Comparison of ENCODE assay signal across 17 cellular contexts in the genomic region with DNA sequence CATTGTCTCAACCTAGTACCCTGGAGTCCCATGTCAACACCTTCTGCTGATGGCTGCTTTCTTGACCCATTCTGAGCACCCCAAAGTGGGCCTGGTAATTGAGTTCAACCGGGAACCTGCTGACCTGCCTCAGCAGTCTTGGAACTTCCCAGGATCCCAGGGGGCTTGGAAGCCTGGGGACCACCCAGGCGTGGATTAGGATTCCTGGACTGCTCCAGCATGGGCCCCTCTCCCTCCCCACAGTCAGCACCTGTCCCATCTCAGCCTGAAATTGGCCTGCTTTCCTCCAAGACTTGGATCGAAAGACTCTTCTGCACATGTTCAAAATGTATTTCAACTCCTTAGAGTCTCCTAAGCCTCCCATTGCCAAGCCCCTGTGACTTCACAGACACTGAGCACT.
"Had no signal": no experiment of that assay in that cellular context is flagged by ENCODE, and none has a peak within 500 bp of the region (broad histone marks: within the 10 kb centered on the region; RNA-seq: fewer than 3 reads in every experiment).

No MANE protein-coding gene starts in this region.

- H3K27ac Mint-ChIP-seq: stimulated activated naive B cell treated with anti-CD40 and anti-IgM and Interleukin-4, amounts not matched to agents 10 μg/mL and 1 μg/mL and 100 μg/mL, for 72 hours had no signal

- H3K9me3 ChIP-seq: colonic mucosa, heart left ventricle, neutrophil, right atrium auricular region, sigmoid colon, testis, transverse colon had no signal

- H3K4me1 ChIP-seq: colonic mucosa, right atrium auricular region, sigmoid colon, transverse colon had no signal

- DNase-seq: colonic mucosa; effector CD8-positive, alpha-beta T cell; hippocampal formation; left colon; naive thymus-derived CD8-positive, alpha-beta T cell; sigmoid colon; stimulated activated CD4-positive, alpha-beta T cell treated with anti-CD3 and anti-CD28 coated beads, Interleukin-2, amount 100 ng/mL, for 24 hours; stimulated activated CD4-positive, alpha-beta T cell treated with anti-CD3 and anti-CD28 coated beads, Interleukin-4, amount 100 ng/mL, for 4 hours; stimulated activated naive B cell treated with anti-CD40 and anti-IgM and Interleukin-4, amounts not matched to agents 10 μg/mL and 1 μg/mL and 100 μg/mL, for 72 hours; stimulated activated naive CD8-positive, alpha-beta T cell treated with anti-CD3 and anti-CD28 coated beads, Interleukin-15, amount 100 ng/mL, for 72 hours; transverse colon had no signal

- H3K27ac ChIP-seq: colonic mucosa, neutrophil, right atrium auricular region, sigmoid colon, transverse colon had no signal

- H3K36me3 Mint-ChIP-seq: naive thymus-derived CD8-positive, alpha-beta T cell; stimulated activated naive B cell treated with anti-CD40 and anti-IgM and Interleukin-4, amounts not matched to agents 10 μg/mL and 1 μg/mL and 100 μg/mL, for 72 hours had no signal

- H3K4me3 Mint-ChIP-seq: naive thymus-derived CD8-positive, alpha-beta T cell; stimulated activated naive B cell treated with anti-CD40 and anti-IgM and Interleukin-4, amounts not matched to agents 10 μg/mL and 1 μg/mL and 100 μg/mL, for 72 hours; stimulated activated naive CD8-positive, alpha-beta T cell treated with anti-CD3 and anti-CD28 coated beads, Interleukin-15, amount 100 ng/mL, for 72 hours had no signal

- ATAC-seq: esophagus mucosa; left colon; naive thymus-derived CD8-positive, alpha-beta T cell; stimulated activated naive B cell treated with anti-CD40 and anti-IgM and Interleukin-4, amounts not matched to agents 10 μg/mL and 1 μg/mL and 100 μg/mL, for 72 hours; stimulated activated naive CD8-positive, alpha-beta T cell treated with anti-CD3 and anti-CD28 coated beads, Interleukin-15, amount 100 ng/mL, for 72 hours had no signal

- H3K36me3 ChIP-seq: colonic mucosa, heart left ventricle, neutrophil, right atrium auricular region, sigmoid colon, transverse colon had no signal

- H3K9me3 Mint-ChIP-seq: stimulated activated naive B cell treated with anti-CD40 and anti-IgM and Interleukin-4, amounts not matched to agents 10 μg/mL and 1 μg/mL and 100 μg/mL, for 72 hours; stimulated activated naive CD8-positive, alpha-beta T cell treated with anti-CD3 and anti-CD28 coated beads, Interleukin-15, amount 100 ng/mL, for 72 hours had no signal

- H3K4me3 ChIP-seq: colonic mucosa, heart left ventricle, right atrium auricular region, sigmoid colon, skin epidermis, testis, transverse colon had no signal

- H3K27me3 ChIP-seq: colonic mucosa, heart left ventricle, neutrophil, right atrium auricular region, sigmoid colon, testis, transverse colon had no signal
